Comparison of ENCODE assay signal across 1 cellular context in genomic region chr6:6494677-6495076, GRCh38.
TF ChIP-seq lines count a peak whose summit lies in the region.

No MANE protein-coding gene starts in this region.

TF ChIP-seq in H1, 55 proteins besides CTCF, POLR2A, EP300 and RAD21 (continued from another document):
- TF ChIP-seq JUND (IDR thresholded peaks at IDR 0.05; ENCODE audit: low read length) = 0 out of 2 replicates have a peak, but pooled peaks have one; percentile 27
- TF ChIP-seq CHD2 (IDR thresholded peaks at IDR 0.05; ENCODE audit: low read length) = no peak
- no peak for TF ChIP-seq CHD7 (IDR thresholded peaks at IDR 0.05; ENCODE audit: insufficient replicate concordance, low read length)
- TF ChIP-seq SAP30 (IDR thresholded peaks at IDR 0.05; ENCODE audit: insufficient read depth, insufficient replicate concordance, low read length) = no peak
- TF ChIP-seq RFX5 (IDR thresholded peaks at IDR 0.05; ENCODE audit: borderline replicate concordance, low read depth, low read length) = no peak
- TF ChIP-seq SP2 (IDR thresholded peaks at IDR 0.05; ENCODE audit: low read length) = no peak
- no peak for TF ChIP-seq SRF (IDR thresholded peaks at IDR 0.05; ENCODE audit: low read depth, low read length)
- TF ChIP-seq HDAC6 (IDR thresholded peaks at IDR 0.05; ENCODE audit: low read depth, low read length) = no peak
- no peak for TF ChIP-seq EZH2 (IDR thresholded peaks at IDR 0.05; ENCODE audit: low read depth, low read length, severe bottlenecking)
- no peak for TF ChIP-seq ASH2L (IDR thresholded peaks at IDR 0.05; ENCODE audit: low read length)
- TF ChIP-seq ATF2 (IDR thresholded peaks at IDR 0.05; ENCODE audit: low read length) = no peak
- TF ChIP-seq FOSL1 (IDR thresholded peaks at IDR 0.05; ENCODE audit: insufficient read depth, low read depth, low read length) = no peak
- TF ChIP-seq JUN (IDR thresholded peaks at IDR 0.05; ENCODE audit: low read depth, low read length) = no peak
- no peak; the same call in 1 of the 2 replicates for TF ChIP-seq E2F6 (IDR thresholded peaks at IDR 0.05)
- no peak for TF ChIP-seq SUZ12 (IDR thresholded peaks at IDR 0.05; ENCODE audit: low read length)
- no peak for TF ChIP-seq NRF1 (IDR thresholded peaks at IDR 0.05; ENCODE audit: low read depth, low read length)
- TF ChIP-seq GABPA (IDR thresholded peaks at IDR 0.05; ENCODE audit: borderline replicate concordance, insufficient read depth, low read length) = no peak
TF ChIP-seq in H1: peak in this region for 4.
